In genomic region chr7:101167645-101168411, GRCh38 we compare ENCODE assay signal across 1 cellular context.
TF ChIP-seq lines count a peak whose summit lies in the region.

No MANE protein-coding gene starts in this region.

TF ChIP-seq in IMR-90, 13 proteins besides CTCF, POLR2A, EP300 and RAD21:
- TF ChIP-seq NFE2L2 (IDR thresholded peaks at IDR 0.05; ENCODE audit: low read depth, low read length): no peak
- TF ChIP-seq RCOR1 (IDR thresholded peaks at IDR 0.05; ENCODE audit: insufficient replicate concordance, low read length): no peak
